In the genomic region with DNA sequence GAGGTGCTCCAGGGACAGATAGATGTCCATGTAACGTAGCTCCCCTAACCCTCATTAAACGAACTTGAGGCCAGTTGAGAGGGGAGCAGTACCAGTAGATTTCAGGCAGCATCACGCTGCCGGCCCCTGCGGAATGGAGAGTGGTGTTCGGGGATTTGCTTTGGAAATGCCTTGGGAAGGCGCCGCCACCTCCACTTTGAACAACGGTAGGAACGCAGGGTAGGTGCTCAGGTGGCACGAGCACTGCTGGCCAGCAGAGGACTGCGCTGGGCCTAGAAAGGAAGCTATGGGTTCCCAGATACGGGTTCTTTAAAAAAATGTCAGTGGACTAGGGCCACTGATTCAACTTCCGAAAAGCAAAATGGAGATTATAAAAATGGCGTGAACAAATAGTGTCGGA, we compare ENCODE assay signal across 13 cellular contexts.
A peak's percentile ranks its signal among the peaks of the same experiment; 100 is the strongest.
DNase-seq lines count a peak whose midpoint lies in the region; ATAC-seq and TF ChIP-seq lines count a peak whose summit lies in the region.
"Had no signal": no experiment of that assay in that cellular context is flagged by ENCODE, and none has a peak within 500 bp of the region (broad histone marks: within the 10 kb centered on the region; RNA-seq: fewer than 3 reads in every experiment).

No MANE protein-coding gene starts in this region.

- TF ChIP-seq CTCF in nephron progenitor cell (IDR thresholded peaks at IDR 0.05) (no peak), type B pancreatic cell (conservative IDR thresholded peaks at IDR 0.05) (no peak), omental fat pad (IDR thresholded peaks at IDR 0.05) (no peak)

- peak overlapping the region; percentile 58 for H3K4me3 Mint-ChIP-seq in nephron progenitor cell
- peak overlapping the region; percentile 57 for H3K4me3 Mint-ChIP-seq in type B pancreatic cell
- H3K4me3 Mint-ChIP-seq: activated CD4-positive, alpha-beta T cell treated with anti-CD3 and anti-CD28 coated beads for 36 hours had no signal

- peak overlapping the region; percentile 94 to 95 for H3K27ac ChIP-seq in esophagus (ENCODE audit: low read depth in 2 of 2, low read length in 1 of 2)
- H3K27ac ChIP-seq: KMS-11 had no signal

- WGBS in esophagus, 2 donors, result 37 to 45% methylated on average over 16 of the region's 16 CpGs

- H3K27ac Mint-ChIP-seq in nephron progenitor cell (no peak overlapping the region), type B pancreatic cell (peak overlapping the region; percentile 72)
- H3K27ac Mint-ChIP-seq: activated CD4-positive, alpha-beta T cell treated with anti-CD3 and anti-CD28 coated beads for 36 hours had no signal

- peaks cover 0 to 4% of the 10 kb centered on the region in 2 donors for H3K36me3 ChIP-seq in esophagus (ENCODE audit: control insufficient read depth in 2 of 2, insufficient read depth in 2 of 2, low read length in 1 of 2)

- ATAC-seq in omental fat pad (ENCODE audit: low FRiP score), result no peak
- ATAC-seq in GM21825 (IDR thresholded peaks at IDR 0.05; ENCODE audit: unreplicated experiment), result no peak
- no peak for ATAC-seq in HG02885 (IDR thresholded peaks at IDR 0.05; ENCODE audit: poor library complexity, unreplicated experiment)
- ATAC-seq: activated CD4-positive, alpha-beta T cell treated with anti-CD3 and anti-CD28 coated beads for 36 hours; sciatic nerve had no signal

- H3K36me3 Mint-ChIP-seq in nephron progenitor cell (ENCODE audit: low read depth) (peaks cover 21% of the 10 kb centered on the region), type B pancreatic cell (peaks cover 13% of the 10 kb centered on the region)

- peaks cover 22% of the 10 kb centered on the region for H3K27me3 Mint-ChIP-seq in nephron progenitor cell (ENCODE audit: low read depth, poor library complexity)
- H3K27me3 Mint-ChIP-seq in type B pancreatic cell, result no peaks in the 10 kb centered on the region

- no peaks in the 10 kb centered on the region for H3K9me3 ChIP-seq in esophagus (ENCODE audit: control insufficient read depth in 2 of 2, insufficient read depth in 1 of 2, low read depth in 1 of 2, low read length in 1 of 2)
- H3K9me3 ChIP-seq: mucosa of descending colon had no signal

- H3K4me1 Mint-ChIP-seq in nephron progenitor cell, result peaks cover 58% of the 10 kb centered on the region
- peaks cover 48% of the 10 kb centered on the region for H3K4me1 Mint-ChIP-seq in type B pancreatic cell (ENCODE audit: unreplicated experiment)

- H3K9me3 Mint-ChIP-seq in nephron progenitor cell (peaks cover 3% of the 10 kb centered on the region), type B pancreatic cell (no peaks in the 10 kb centered on the region)

- H3K4me1 ChIP-seq in esophagus (ENCODE audit: control insufficient read depth in 2 of 2, insufficient read depth in 2 of 2, low read length in 1 of 2), result peaks cover 0 to 7% of the 10 kb centered on the region in 2 donors

- H3K27me3 ChIP-seq in esophagus (ENCODE audit: control insufficient read depth in 1 of 2, insufficient read depth in 2 of 2, low read length in 2 of 2), result no peaks in the 10 kb centered on the region

- H3K4me3 ChIP-seq in esophagus (ENCODE audit: low read depth in 1 of 2, low read length in 2 of 2), result peak overlapping the region; percentile 24 to 41
- H3K4me3 ChIP-seq: mucosa of descending colon had no signal

- DNase-seq in NCI-H510A treated with DMSO at 0.1 percent for 48 hours (lab: John Stamatoyannopoulos, UW), result peak; percentile 28
- no peak for DNase-seq in NCI-H510A (lab: John Stamatoyannopoulos, UW)
- peak; percentile 24 for DNase-seq in nephron progenitor cell
- DNase-seq in type B pancreatic cell (ENCODE audit: extremely low spot score, unreplicated experiment), result no peak
- DNase-seq in omental fat pad (ENCODE audit: low spot score), result no peak
- DNase-seq: activated CD4-positive, alpha-beta T cell treated with anti-CD3 and anti-CD28 coated beads for 36 hours; NCI-H2081 had no signal

Comparison
In these comparisons a context has a peak if more than half of its experiments do, and no peak if none do; other contexts are left out.
1. DNase-seq: peak in NCI-H510A treated with DMSO at 0.1 percent for 48 hours (single experiment) and nephron progenitor cell (single experiment); none in NCI-H510A (single experiment), type B pancreatic cell (single experiment) and omental fat pad (single experiment).